22 cellular contexts compared by ENCODE assay signal in genomic region chr1:37143818-37144217, GRCh38.
"Had no signal": no experiment of that assay in that cellular context is flagged by ENCODE, and none has a peak within 500 bp of the region (broad histone marks: within the 10 kb centered on the region; RNA-seq: fewer than 3 reads in every experiment).

No MANE protein-coding gene starts in this region.

- H3K4me3 Mint-ChIP-seq: activated CD4-positive, alpha-beta T cell treated with anti-CD3 and anti-CD28 coated beads, Interleukin-2, amount 10 ng/mL, durations not matched to agents 24 days and 14 days; activated CD8-positive, alpha-beta T cell treated with anti-CD3 and anti-CD28 coated beads, Interleukin-2, amount 10 ng/mL, durations not matched to agents 7 days and 5 days; activated naive CD8-positive, alpha-beta T cell treated with anti-CD3 and anti-CD28 coated beads, Interleukin-2, amount 10 ng/mL, durations not matched to agents 7 days and 5 days; brain; central memory CD8-positive, alpha-beta T cell; naive thymus-derived CD8-positive, alpha-beta T cell had no signal

- H3K4me3 ChIP-seq: coronary artery, prostate gland had no signal

- DNase-seq: activated CD4-positive, alpha-beta T cell treated with anti-CD3 and anti-CD28 coated beads, Interleukin-2, amount 10 ng/mL, durations not matched to agents 24 days and 14 days; activated CD4-positive, CD25-positive, alpha-beta regulatory T cell; activated CD8-positive, alpha-beta memory T cell treated with anti-CD3 and anti-CD28 coated beads, Interleukin-2, amount 50 U/mL, for 4 hours; activated CD8-positive, alpha-beta T cell treated with anti-CD3 and anti-CD28 coated beads, Interleukin-2, amount 10 ng/mL, durations not matched to agents 7 days and 5 days; activated naive CD4-positive, alpha-beta T cell; activated naive CD8-positive, alpha-beta T cell treated with anti-CD3 and anti-CD28 coated beads, Interleukin-2, amount 10 ng/mL, durations not matched to agents 7 days and 5 days; effector CD8-positive, alpha-beta T cell; foreskin melanocyte; naive thymus-derived CD8-positive, alpha-beta T cell; occipital lobe; right cardiac atrium; small intestine; stimulated activated CD4-positive, alpha-beta T cell treated with anti-CD3 and anti-CD28 coated beads, Interleukin-4, amount 100 ng/mL, for 4 hours; stimulated activated CD8-positive, alpha-beta memory T cell treated with anti-CD3 and anti-CD28 coated beads, Interleukin-4, amount 100 ng/mL, for 48 hours; stimulated activated naive CD8-positive, alpha-beta T cell treated with anti-CD3 and anti-CD28 coated beads, Interleukin-15, Interleukin-2, amounts not matched to agents 100 U/mL and 50 U/mL, for 24 hours; T-helper 2 cell; trophoblast cell had no signal

- H3K4me1 ChIP-seq: prostate gland had no signal

- H3K36me3 ChIP-seq: prostate gland had no signal

- H3K36me3 Mint-ChIP-seq: activated naive CD8-positive, alpha-beta T cell treated with anti-CD3 and anti-CD28 coated beads, Interleukin-2, amount 10 ng/mL, durations not matched to agents 7 days and 5 days; brain; naive thymus-derived CD8-positive, alpha-beta T cell had no signal

- H3K27ac ChIP-seq: coronary artery, prostate gland had no signal

- ATAC-seq: activated CD8-positive, alpha-beta T cell treated with anti-CD3 and anti-CD28 coated beads, Interleukin-2, amount 10 ng/mL, durations not matched to agents 7 days and 5 days; left lobe of liver; naive thymus-derived CD8-positive, alpha-beta T cell; right cardiac atrium; stimulated activated naive CD8-positive, alpha-beta T cell treated with anti-CD3 and anti-CD28 coated beads, Interleukin-15, Interleukin-2, amounts not matched to agents 100 U/mL and 50 U/mL, for 24 hours had no signal

- H3K4me1 Mint-ChIP-seq: activated CD4-positive, alpha-beta T cell treated with anti-CD3 and anti-CD28 coated beads, Interleukin-2, amount 10 ng/mL, durations not matched to agents 24 days and 14 days; activated naive CD8-positive, alpha-beta T cell treated with anti-CD3 and anti-CD28 coated beads, Interleukin-2, amount 10 ng/mL, durations not matched to agents 7 days and 5 days; brain; central memory CD8-positive, alpha-beta T cell had no signal

- FAIRE-seq: small intestine had no signal

- H3K27me3 Mint-ChIP-seq: activated CD4-positive, alpha-beta T cell treated with anti-CD3 and anti-CD28 coated beads, Interleukin-2, amount 10 ng/mL, durations not matched to agents 24 days and 14 days had no signal

- H3K9me3 ChIP-seq: prostate gland had no signal

- H3K27ac Mint-ChIP-seq: activated CD4-positive, alpha-beta T cell treated with anti-CD3 and anti-CD28 coated beads, Interleukin-2, amount 10 ng/mL, durations not matched to agents 24 days and 14 days; activated CD8-positive, alpha-beta T cell treated with anti-CD3 and anti-CD28 coated beads, Interleukin-2, amount 10 ng/mL, durations not matched to agents 7 days and 5 days; activated naive CD8-positive, alpha-beta T cell treated with anti-CD3 and anti-CD28 coated beads, Interleukin-2, amount 10 ng/mL, durations not matched to agents 7 days and 5 days; brain; naive thymus-derived CD8-positive, alpha-beta T cell had no signal
